ENCODE assay signal across 12 cellular contexts in genomic region chr10:74145133-74145532, GRCh38. TPM values are rescaled to one million over a fixed set of nuclear protein-coding genes. Genes with fewer than 3 reads are reported as not detected.
A peak's percentile ranks its signal among the peaks of the same experiment; 100 is the strongest.
DNase-seq lines count a peak whose midpoint lies in the region; TF ChIP-seq lines count a peak whose summit lies in the region.
"Had no signal": no experiment of that assay in that cellular context is flagged by ENCODE, and none has a peak within 500 bp of the region (broad histone marks: within the 10 kb centered on the region; RNA-seq: fewer than 3 reads in every experiment).

No MANE protein-coding gene starts in this region.

- no peak overlapping the region for H3K9ac ChIP-seq in parathyroid adenoma

- no peak overlapping the region for H3K27ac ChIP-seq in parathyroid adenoma

- TF ChIP-seq CTCF in AG09319 (IDR thresholded peaks at IDR 0.05; ENCODE audit: low read depth, low read length) (no peak), parathyroid adenoma (IDR thresholded peaks at IDR 0.05) (no peak)

- H3K79me2 ChIP-seq in parathyroid adenoma = peaks cover 39% of the 10 kb centered on the region

- DNase-seq in AG09319 (ENCODE audit: extremely low read depth, low read depth) (peak; percentile 43), M059J (ENCODE audit: low read depth) (peak; percentile 86), fibroblast of gingiva (ENCODE audit: low read depth) (peak; percentile 77), SKM-1 (lab: John Stamatoyannopoulos, UW; ENCODE audit: unreplicated experiment) (no peak), KBM-7 (no peak), NCI-H2196 treated with DMSO at 0.1 percent for 48 hours (lab: John Stamatoyannopoulos, UW; ENCODE audit: unreplicated experiment) (no peak)
- DNase-seq in activated T-cell treated with anti-CD3 and anti-CD28 coated beads, Interleukin-2, amount 50 U/mL, for 1 hour = no peak
- DNase-seq: activated B cell treated with CpG ODN at 0.5 μM for 24 hours; CD8-positive, alpha-beta memory T cell; dorsolateral prefrontal cortex; H7 had no signal

- H2AFZ ChIP-seq in parathyroid adenoma = no peak overlapping the region

- H3K4me1 ChIP-seq in parathyroid adenoma = peaks cover 3% of the 10 kb centered on the region

- in situ Hi-C loops in KBM-7 (cut with MboI; ENCODE audit: low pct_unique_long_range_greater_than_20kb, low sequenced_read_pairs) = no loop called here

- H3K4me2 ChIP-seq in parathyroid adenoma (ENCODE audit: low read length) = peak overlapping the region; percentile 29

- no peaks in the 10 kb centered on the region for H3K27me3 ChIP-seq in parathyroid adenoma (ENCODE audit: control insufficient read depth, insufficient read depth, low read length)
- H3K27me3 ChIP-seq: dorsolateral prefrontal cortex had no signal

- no peaks in the 10 kb centered on the region for H3K9me3 ChIP-seq in parathyroid adenoma (ENCODE audit: control insufficient read depth, low read length)

- H3K4me3 ChIP-seq in parathyroid adenoma (ENCODE audit: low read depth, low read length) = no peak overlapping the region
- H3K4me3 ChIP-seq: dorsolateral prefrontal cortex had no signal

- H3K36me3 ChIP-seq in parathyroid adenoma (ENCODE audit: control insufficient read depth, insufficient read depth, low read length) = no peaks in the 10 kb centered on the region

RNA-seq across cellular contexts. Expression of gene AP3M1, which starts 5.5 kb away (rescaled TPM):
- total RNA-seq in M059J (2014; rRNA removed; shearing (Covaris generic)) = 26.4 and 38.6 TPM in 2 replicates

RNA-seq across cellular contexts. Expression of gene ADK, which starts 5.9 kb away (rescaled TPM):
- total RNA-seq in M059J (2014; rRNA removed; shearing (Covaris generic)) = 67.2 and 72.7 TPM in 2 replicates

Comparison
In these comparisons a context has a peak if more than half of its experiments do, and no peak if none do; other contexts are left out.
1. DNase-seq: peak in AG09319 (single experiment), M059J (single experiment) and fibroblast of gingiva (single experiment); none in SKM-1 (single experiment), KBM-7 (single experiment), activated T-cell treated with anti-CD3 and anti-CD28 coated beads, Interleukin-2, amount 50 U/mL, for 1 hour (single experiment) and NCI-H2196 treated with DMSO at 0.1 percent for 48 hours (single experiment).